29 cellular contexts compared by ENCODE assay signal in genomic region chr9:115730845-115731244, GRCh38.
DNase-seq lines count a peak whose midpoint lies in the region; ATAC-seq, FAIRE-seq and TF ChIP-seq lines count a peak whose summit lies in the region.
"Had no signal": no experiment of that assay in that cellular context is flagged by ENCODE, and none has a peak within 500 bp of the region (broad histone marks: within the 10 kb centered on the region; RNA-seq: fewer than 3 reads in every experiment).

No MANE protein-coding gene starts in this region.

- H4K8ac ChIP-seq in H1 (ENCODE audit: extremely low read depth, insufficient read depth, low read length) = no peak overlapping the region

- H2BK5ac ChIP-seq in H1 (ENCODE audit: low read depth, low read length) = no peak overlapping the region

- H3K4me3 Mint-ChIP-seq in nephron progenitor cell = no peak overlapping the region
- H3K4me3 Mint-ChIP-seq: activated CD4-positive, alpha-beta memory T cell treated with anti-CD3 and anti-CD28 coated beads for 36 hours; immature natural killer cell; T-helper 17 cell; type B pancreatic cell had no signal

- no peak overlapping the region for H2BK12ac ChIP-seq in H1 (ENCODE audit: low read depth, low read length)

- 95 to 100% methylated on average over 1 of the region's 1 CpG for WGBS in H1 (ENCODE audit: extremely low coverage in 1 of 2, insufficient coverage in 1 of 2, insufficient read length in 1 of 2, insufficient replicate concordance in 2 of 2, low coverage in 1 of 2, low lambda C conversion rate in 2 of 2, missing lambda C conversion rate in 1 of 2), 2 experiments

- H3K56ac ChIP-seq in H1 (replicated peaks; ENCODE audit: insufficient read length, low read depth, low read length) = no peak overlapping the region

- no peak overlapping the region for H3K18ac ChIP-seq in H1 (ENCODE audit: extremely low read depth, low read length)

- H2BK20ac ChIP-seq in H1 (ENCODE audit: low read length) = no peak overlapping the region

- CTCF ChIA-PET in H1 (lab: Charles Lee; ENCODE audit: partially characterized antibody) = interaction anchor here (1.0 to 1.1 kb wide), 2 partner anchors 17 to 36 kb away, joined by 3 read pairs; no protein-coding TSS in a partner anchor

- TF ChIP-seq CTCF in H1 (IDR thresholded peaks at IDR 0.05; ENCODE audit: control extremely low read depth in 1 of 3, insufficient read depth in 1 of 3, low read depth in 1 of 3, low read length in 3 of 3) (no peak), nephron progenitor cell (IDR thresholded peaks at IDR 0.05) (no peak)

- H3K36me3 Mint-ChIP-seq in nephron progenitor cell (ENCODE audit: low read depth) = peaks cover 5% of the 10 kb centered on the region
- H3K36me3 Mint-ChIP-seq: activated CD4-positive, alpha-beta memory T cell treated with anti-CD3 and anti-CD28 coated beads for 36 hours; immature natural killer cell; type B pancreatic cell had no signal

- no peaks in the 10 kb centered on the region for H3K79me2 ChIP-seq in H1 (ENCODE audit: control insufficient read depth in 1 of 2, insufficient read depth in 2 of 2, low read length in 2 of 2)

- no peak overlapping the region for H2BK15ac ChIP-seq in H1 (ENCODE audit: low read length)

- no peak overlapping the region for H4K91ac ChIP-seq in H1 (replicated peaks; ENCODE audit: insufficient read length, low read length)

- H2AK5ac ChIP-seq in H1 (ENCODE audit: low read depth, low read length) = no peak overlapping the region

- no peak overlapping the region for H3K4me3 ChIP-seq in H1 (ENCODE audit: extremely low read depth in 1 of 4, insufficient read depth in 2 of 4, low read depth in 3 of 4, low read length in 4 of 4)
- H3K4me3 ChIP-seq: coronary artery, gastrocnemius medialis, GM12878, MG63 had no signal

- no peak for TF ChIP-seq RAD21 in H1 (IDR thresholded peaks at IDR 0.05 in 1 of 2, conservative IDR thresholded peaks at IDR 0.05 in 1 of 2; ENCODE audit: low read depth in 2 of 2, low read length in 2 of 2)

- H3K27me3 ChIP-seq in H1 (replicated peaks in 1 of 4; ENCODE audit: control insufficient read depth in 3 of 4, extremely low read depth in 1 of 4, insufficient read depth in 3 of 4, low read length in 3 of 4) = no peaks in the 10 kb centered on the region
- H3K27me3 ChIP-seq: gastrocnemius medialis, MG63 had no signal

- H3K36me3 ChIP-seq in H1 (ENCODE audit: control insufficient read depth in 2 of 4, insufficient read depth in 4 of 4, low read length in 3 of 4) = no peaks in the 10 kb centered on the region
- H3K36me3 ChIP-seq: gastrocnemius medialis, MG63 had no signal

- H3K79me1 ChIP-seq in H1 (ENCODE audit: low read depth, low read length) = no peaks in the 10 kb centered on the region

- H3K4me2 ChIP-seq in H1 (ENCODE audit: insufficient read depth in 1 of 2, low read depth in 2 of 2, low read length in 2 of 2) = no peak overlapping the region

- peak overlapping the region; percentile 41 for H3K27ac Mint-ChIP-seq in nephron progenitor cell
- H3K27ac Mint-ChIP-seq: activated CD4-positive, alpha-beta memory T cell treated with anti-CD3 and anti-CD28 coated beads for 36 hours; immature natural killer cell; T-helper 17 cell; type B pancreatic cell had no signal

- no peak for TF ChIP-seq EP300 in H1 (IDR thresholded peaks at IDR 0.05; ENCODE audit: borderline replicate concordance in 1 of 2, low read depth in 2 of 2, low read length in 2 of 2)

- TF ChIP-seq POLR2A in H1 (IDR thresholded peaks at IDR 0.05; ENCODE audit: control extremely low read depth in 1 of 2, low read depth in 2 of 2, low read length in 2 of 2) = no peak

- no peaks in the 10 kb centered on the region for H4K20me1 ChIP-seq in H1 (replicated peaks in 1 of 2; ENCODE audit: control insufficient read depth in 1 of 2, insufficient read depth in 2 of 2, low read length in 2 of 2)

- 0 out of 2 replicates have a peak overlapping the region, but pooled peaks have one; percentile 88 for H2AFZ ChIP-seq in H1 (ENCODE audit: low read length)

- peaks cover 41% of the 10 kb centered on the region for H3K9me3 Mint-ChIP-seq in nephron progenitor cell

- H3K14ac ChIP-seq in H1 (ENCODE audit: insufficient read length) = no peak overlapping the region

- no peak for ATAC-seq in HG02610 (IDR thresholded peaks at IDR 0.05; ENCODE audit: unreplicated experiment)
- ATAC-seq: gastrocnemius medialis, GM12878, SK-N-SH treated with all-trans-retinoic acid at 6 μM for 48 hours, T-helper 17 cell had no signal

- H3K27me3 Mint-ChIP-seq in nephron progenitor cell (ENCODE audit: low read depth, poor library complexity) = peaks cover 8% of the 10 kb centered on the region
- H3K27me3 Mint-ChIP-seq: activated CD4-positive, alpha-beta memory T cell treated with anti-CD3 and anti-CD28 coated beads for 36 hours; T-helper 17 cell; type B pancreatic cell had no signal

- H3K4me1 ChIP-seq in H1 (replicated peaks in 1 of 4; ENCODE audit: control insufficient read depth in 3 of 4, insufficient read depth in 4 of 4, low read length in 3 of 4) = no peaks in the 10 kb centered on the region
- H3K4me1 ChIP-seq: gastrocnemius medialis had no signal

- H3K23ac ChIP-seq in H1 (ENCODE audit: insufficient read length) = no peak overlapping the region

- H3K23me2 ChIP-seq in H1 (ENCODE audit: low read depth, low read length) = no peaks in the 10 kb centered on the region

- FAIRE-seq in H1 (lab: Jason Lieb, UNC) = no peak
- FAIRE-seq: GM12878 had no signal

- no peak overlapping the region for H4K5ac ChIP-seq in H1 (ENCODE audit: insufficient read length, low read depth, low read length)

- H3K4me1 Mint-ChIP-seq in nephron progenitor cell = peaks cover 15% of the 10 kb centered on the region
- H3K4me1 Mint-ChIP-seq: immature natural killer cell, T-helper 17 cell had no signal

- POLR2A ChIA-PET in H1 (lab: Charles Lee; ENCODE audit: partially characterized antibody) = no interaction called here

- no peak overlapping the region for H3K4ac ChIP-seq in H1 (replicated peaks; ENCODE audit: insufficient read length, low read depth, low read length)

- H2BK120ac ChIP-seq in H1 (replicated peaks; ENCODE audit: low read depth, low read length) = no peak overlapping the region

- no peak overlapping the region for H3K27ac ChIP-seq in H1 (ENCODE audit: low read depth, low read length)
- H3K27ac ChIP-seq: coronary artery, gastrocnemius medialis had no signal

- in situ Hi-C loops in G401 (cut with HindIII; ENCODE audit: low sequenced_read_pairs) = no loop called here

- H3K9me3 ChIP-seq in H1 (ENCODE audit: insufficient read depth in 2 of 2, low read depth in 1 of 2, low read length in 1 of 2) = no peaks in the 10 kb centered on the region
- H3K9me3 ChIP-seq: gastrocnemius medialis, MG63 had no signal

- DNase-seq in EL = peak; percentile 33
- peak; percentile 72 for DNase-seq in M059J (ENCODE audit: low read depth)
- DNase-seq in H1 (ENCODE audit: low read depth in 1 of 2, low spot score in 2 of 2) = no peak
- DNase-seq in nephron progenitor cell = no peak
- DNase-seq in G401 (ENCODE audit: low spot score) = no peak
- no peak for DNase-seq in retina
- DNase-seq in iPS-NIHi11 (ENCODE audit: low spot score) = no peak
- DNase-seq: ACHN; activated CD4-positive, alpha-beta memory T cell treated with anti-CD3 and anti-CD28 coated beads for 36 hours; activated CD4-positive, CD25-positive, alpha-beta regulatory T cell treated with anti-CD3 and anti-CD28 coated beads, Interleukin-2, amount 50 U/mL, for 72 hours; activated CD8-positive, alpha-beta memory T cell treated with anti-CD3 and anti-CD28 coated beads, Interleukin-2, amount 50 U/mL, for 4 hours; activated naive CD4-positive, alpha-beta T cell treated with anti-CD3 and anti-CD28 coated beads, Interleukin-2, amount 50 U/mL, for 16 hours; DMS79; effector memory CD4-positive, alpha-beta T cell; gastrocnemius medialis; hippocampal formation; immature natural killer cell; MG63; NCI-H1417 treated with DMSO at 0.1 percent for 48 hours; NCI-H2081 treated with DMSO at 0.1 percent for 48 hours; NCI-H446; NCI-H774; nucleus accumbens; T-helper 17 cell had no signal

- no peak overlapping the region for H3K9ac ChIP-seq in H1 (replicated peaks in 1 of 4; ENCODE audit: extremely low read depth in 1 of 4, low read depth in 3 of 4, low read length in 3 of 4)

TF ChIP-seq in H1, 55 proteins besides CTCF, POLR2A, EP300 and RAD21 (continues in another document):
- TF ChIP-seq MAFK (IDR thresholded peaks at IDR 0.05; ENCODE audit: low read depth, low read length) (no peak), TAF7 (optimal IDR thresholded peaks at IDR 0.05; ENCODE audit: borderline replicate concordance, low read depth, low read length) (no peak), HDAC2 (IDR thresholded peaks at IDR 0.05; ENCODE audit: borderline replicate concordance in 1 of 2, low read depth in 2 of 2, low read length in 2 of 2) (no peak), ZNF274 (IDR thresholded peaks at IDR 0.05; ENCODE audit: borderline replicate concordance, extremely low read depth, low read length) (no peak), KDM4A (IDR thresholded peaks at IDR 0.05; ENCODE audit: low read depth, low read length, severe bottlenecking) (no peak)

Comparison
In these comparisons a context has a peak if more than half of its experiments do, and no peak if none do; other contexts are left out.
1. DNase-seq: peak in EL (single experiment) and M059J (single experiment); none in H1 (0 of 2), nephron progenitor cell (single experiment), G401 (single experiment), retina (single experiment) and iPS-NIHi11 (single experiment).